Comparison of ENCODE assay signal across 11 cellular contexts in genomic region chr15:30493947-30494346, GRCh38. TPM values are rescaled to one million over a fixed set of nuclear protein-coding genes. Genes with fewer than 3 reads are reported as not detected.
DNase-seq lines count a peak whose midpoint lies in the region; ATAC-seq, FAIRE-seq and TF ChIP-seq lines count a peak whose summit lies in the region.
"Not testable (repeated sequence)": the region's sequence is repeated elsewhere in the genome, so short reads cannot be mapped to it uniquely, and the experiment has no call there.
"Had no signal": no experiment of that assay in that cellular context is flagged by ENCODE, and none has a peak within 500 bp of the region (broad histone marks: within the 10 kb centered on the region; RNA-seq: fewer than 3 reads in every experiment).

No MANE protein-coding gene starts in this region.

- RAD21 ChIA-PET in GM12878 (lab: Charles Lee; ENCODE audit: unreplicated experiment), result not testable (repeated sequence)

- not testable (repeated sequence) for H3K4me2 ChIP-seq in GM12878 (ENCODE audit: control insufficient read depth, insufficient read depth)

- H4K20me1 ChIP-seq in GM12878 (ENCODE audit: control insufficient read depth, insufficient read depth), result not testable (repeated sequence)

- H3K4me3 ChIP-seq in GM12878, result not testable (repeated sequence)

- SMC1A ChIA-PET in GM12878 (lab: Charles Lee; ENCODE audit: uncharacterized antibody, unreplicated experiment), result not testable (repeated sequence)

- H3K27ac Mint-ChIP-seq in activated CD8-positive, alpha-beta T cell treated with anti-CD3 and anti-CD28 coated beads for 36 hours; activated naive CD4-positive, alpha-beta T cell treated with anti-CD3 and anti-CD28 coated beads, Interleukin-2, amount 50 U/mL, for 72 hours; stimulated activated naive CD8-positive, alpha-beta T cell treated with anti-CD3 and anti-CD28 coated beads, Interleukin-15, amount 100 ng/mL, for 72 hours: not testable (repeated sequence)

- not testable (repeated sequence) for TF ChIP-seq CTCF in activated CD8-positive, alpha-beta T cell treated with anti-CD3 and anti-CD28 coated beads for 36 hours (IDR thresholded peaks at IDR 0.05); GM12878 (IDR thresholded peaks at IDR 0.05 in 2 of 3, conservative IDR thresholded peaks at IDR 0.05 in 1 of 3; ENCODE audit: control insufficient read depth in 2 of 3, extremely low read depth in 1 of 3, insufficient read depth in 1 of 3, low read depth in 3 of 3, low read length in 3 of 3)

- H2AFZ ChIP-seq in GM12878 (ENCODE audit: control insufficient read depth, low read depth, low read length), result not testable (repeated sequence)

- TF ChIP-seq EP300 in GM12878 (IDR thresholded peaks at IDR 0.05; ENCODE audit: borderline replicate concordance in 1 of 2, control insufficient read depth in 1 of 2, low read depth in 2 of 2, low read length in 2 of 2), result not testable (repeated sequence)

- H3K9ac ChIP-seq in GM12878 (ENCODE audit: control insufficient read depth, insufficient read depth, low read length), result not testable (repeated sequence)

- H3K79me2 ChIP-seq in GM12878 (ENCODE audit: control insufficient read depth, insufficient read depth, low read length), result not testable (repeated sequence)

- not testable (repeated sequence) for H3K9me3 ChIP-seq in GM12878 (replicated peaks; ENCODE audit: control insufficient read depth, insufficient read depth, low read length)

- BruUV-seq in GM12878 (replicated peaks; lab: Mats Ljungman, UMichigan), result not testable (repeated sequence)

- H3K9me3 Mint-ChIP-seq in activated CD8-positive, alpha-beta T cell treated with anti-CD3 and anti-CD28 coated beads for 36 hours; activated naive CD4-positive, alpha-beta T cell treated with anti-CD3 and anti-CD28 coated beads, Interleukin-2, amount 50 U/mL, for 72 hours; stimulated activated naive CD8-positive, alpha-beta T cell treated with anti-CD3 and anti-CD28 coated beads, Interleukin-15, amount 100 ng/mL, for 72 hours: not testable (repeated sequence)

- not testable (repeated sequence) for H3K27me3 ChIP-seq in GM12878 (replicated peaks in 1 of 2; ENCODE audit: control insufficient read depth in 2 of 2, insufficient read depth in 2 of 2, low read length in 1 of 2)

- H3K27me3 Mint-ChIP-seq in activated CD8-positive, alpha-beta T cell treated with anti-CD3 and anti-CD28 coated beads for 36 hours; stimulated activated naive CD8-positive, alpha-beta T cell treated with anti-CD3 and anti-CD28 coated beads, Interleukin-15, amount 100 ng/mL, for 72 hours: not testable (repeated sequence)

- not testable (repeated sequence) for TF ChIP-seq POLR2A in H54 (IDR thresholded peaks at IDR 0.05; ENCODE audit: low read depth, low read length); GM12878 (IDR thresholded peaks at IDR 0.05; ENCODE audit: low read depth, low read length)

- H3K4me1 Mint-ChIP-seq in activated CD8-positive, alpha-beta T cell treated with anti-CD3 and anti-CD28 coated beads for 36 hours (ENCODE audit: low read depth); stimulated activated naive CD8-positive, alpha-beta T cell treated with anti-CD3 and anti-CD28 coated beads, Interleukin-15, amount 100 ng/mL, for 72 hours: not testable (repeated sequence)

- not testable (repeated sequence) for H3K4me1 ChIP-seq in GM12878 (ENCODE audit: control insufficient read depth, insufficient read depth, low read length)

- not testable (repeated sequence) for H3K27ac ChIP-seq in GM12878 (ENCODE audit: control insufficient read depth, insufficient read depth)

- CTCF ChIA-PET in activated CD8-positive, alpha-beta T cell treated with anti-CD3 and anti-CD28 coated beads for 36 hours (lab: Charles Lee); GM12878 (lab: Yijun Ruan, JAX): not testable (repeated sequence)

- in situ Hi-C loops in GM12878 (cut with MboI), result not testable (repeated sequence)

- not testable (repeated sequence) for H3K36me3 ChIP-seq in GM12878 (ENCODE audit: control insufficient read depth in 2 of 2, insufficient read depth in 2 of 2, low read length in 1 of 2)

- not testable (repeated sequence) for TF ChIP-seq RAD21 in GM12878 (IDR thresholded peaks at IDR 0.05; ENCODE audit: insufficient read depth, low read depth, low read length)

- POLR2A ChIA-PET in activated CD8-positive, alpha-beta T cell treated with anti-CD3 and anti-CD28 coated beads for 36 hours (lab: Charles Lee); GM12878 (lab: Charles Lee): not testable (repeated sequence)

- not testable (repeated sequence) for H3K4me3 Mint-ChIP-seq in activated CD8-positive, alpha-beta T cell treated with anti-CD3 and anti-CD28 coated beads for 36 hours; stimulated activated naive CD8-positive, alpha-beta T cell treated with anti-CD3 and anti-CD28 coated beads, Interleukin-15, amount 100 ng/mL, for 72 hours

- DNase-seq in H54 (ENCODE audit: insufficient read length, low spot score); activated CD8-positive, alpha-beta T cell treated with anti-CD3 and anti-CD28 coated beads for 36 hours; activated naive CD4-positive, alpha-beta T cell treated with anti-CD3 and anti-CD28 coated beads, Interleukin-2, amount 50 U/mL, for 72 hours (ENCODE audit: low spot score in 2 of 2); GM12878 (ENCODE audit: low read depth, low spot score); stimulated activated naive CD8-positive, alpha-beta T cell treated with anti-CD3 and anti-CD28 coated beads, Interleukin-15, amount 100 ng/mL, for 72 hours: not testable (repeated sequence)

- intact Hi-C loops in activated CD8-positive, alpha-beta T cell treated with anti-CD3 and anti-CD28 coated beads for 36 hours (cut with micrococcal nuclease); GM12878 (cut with micrococcal nuclease; ENCODE audit: unreplicated experiment): not testable (repeated sequence)

- peak; percentile 78 for FAIRE-seq in H54 (lab: Jason Lieb, UNC)
- FAIRE-seq in GM12878 (lab: Jason Lieb, UNC), result not testable (repeated sequence)

- ATAC-seq in activated CD8-positive, alpha-beta T cell treated with anti-CD3 and anti-CD28 coated beads for 36 hours, result peak; percentile 77
- ATAC-seq in activated naive CD4-positive, alpha-beta T cell treated with anti-CD3 and anti-CD28 coated beads, Interleukin-2, amount 50 U/mL, for 72 hours, result peak; percentile 71 to 73
- ATAC-seq in GM12878, result peak; percentile 41; the same call in 2 of the 3 replicates
- ATAC-seq in stimulated activated naive CD8-positive, alpha-beta T cell treated with anti-CD3 and anti-CD28 coated beads, Interleukin-15, amount 100 ng/mL, for 72 hours, result peak; percentile 71

- not testable (repeated sequence) for H3K36me3 Mint-ChIP-seq in activated CD8-positive, alpha-beta T cell treated with anti-CD3 and anti-CD28 coated beads for 36 hours (ENCODE audit: low read depth); activated naive CD4-positive, alpha-beta T cell treated with anti-CD3 and anti-CD28 coated beads, Interleukin-2, amount 50 U/mL, for 72 hours

- WGBS in GM12878 (ENCODE audit: insufficient coverage, insufficient replicate concordance, low lambda C conversion rate, missing lambda C conversion rate), result no CpG with 5 or more reads among the region's 1 CpG

RNA-seq across cellular contexts. Expression of gene GOLGA8Q, which starts 57.9 kb away (rescaled TPM):
- not detected for total RNA-seq in activated CD8-positive, alpha-beta T cell treated with anti-CD3 and anti-CD28 coated beads for 36 hours
- total RNA-seq in activated naive CD4-positive, alpha-beta T cell treated with anti-CD3 and anti-CD28 coated beads, Interleukin-2, amount 50 U/mL, for 72 hours, result 1 to 10 TPM in 1 of 2 donors, under 1 TPM in 1; 0.59 to 1.6 TPM
- total RNA-seq in GM12878 (2013; cell fraction: nucleolus; rRNA removed), result not detected in 2 replicates
- total RNA-seq in GM12878 (2014; rRNA removed), result not detected in 2 replicates
- total RNA-seq in GM12878 (2014; rRNA removed; fragmentation: Illumina TruSeq; extraction: Trizol), result 0.09 TPM in 1 of 2 replicates, not detected in the other
- total RNA-seq in GM12878 (2021), result not detected in 2 replicates
- not detected for polyA plus RNA-seq in GM12878 (2011; ENCODE audit: low read depth)
- 0.04 TPM in 1 of 2 replicates, not detected in the other for polyA plus RNA-seq in GM12878 (2011; rRNA removed)
- not detected in 2 replicates for polyA plus RNA-seq in GM12878 (2011; cell fraction: cytosol; rRNA removed)
- not detected in 2 replicates for polyA plus RNA-seq in GM12878 (2011; cell fraction: nucleus; rRNA removed)
- polyA plus RNA-seq in GM12878 (2012), result not detected in 2 replicates
- 0.07 TPM in 1 of 2 replicates, not detected in the other for polyA plus RNA-seq in GM12878 (2014; fragmentation: Illumina TruSeq; extraction: Trizol)
- polyA plus RNA-seq in GM12878 (2014; fragmentation: Nextera tagmentation; extraction: Ambion mirVana), result not detected
- 0.35 TPM in 1 of 2 replicates, not detected in the other for polyA plus RNA-seq in GM12878 (2014; rRNA removed)
- not detected for polyA plus RNA-seq in GM12878 (2016; fragmentation: Nextera tagmentation; extraction: Ambion mirVana)
- not detected in 2 replicates for polyA minus RNA-seq in GM12878 (2011; rRNA and poly(A)+ RNA removed)
- polyA minus RNA-seq in GM12878 (2011; cell fraction: cytosol; rRNA and poly(A)+ RNA removed), result not detected in 2 replicates
- polyA minus RNA-seq in GM12878 (2011; cell fraction: nucleus; rRNA and poly(A)+ RNA removed), result not detected in 2 replicates
- total RNA-seq: Daoy, G401 had no signal
- polyA plus RNA-seq: CD14-positive monocyte; CD4-positive, alpha-beta memory T cell; CD4-positive, CD25-positive, alpha-beta regulatory T cell; CD8-positive, alpha-beta memory T cell had no signal
